Comparison of ENCODE assay signal across 8 cellular contexts in the genomic region with DNA sequence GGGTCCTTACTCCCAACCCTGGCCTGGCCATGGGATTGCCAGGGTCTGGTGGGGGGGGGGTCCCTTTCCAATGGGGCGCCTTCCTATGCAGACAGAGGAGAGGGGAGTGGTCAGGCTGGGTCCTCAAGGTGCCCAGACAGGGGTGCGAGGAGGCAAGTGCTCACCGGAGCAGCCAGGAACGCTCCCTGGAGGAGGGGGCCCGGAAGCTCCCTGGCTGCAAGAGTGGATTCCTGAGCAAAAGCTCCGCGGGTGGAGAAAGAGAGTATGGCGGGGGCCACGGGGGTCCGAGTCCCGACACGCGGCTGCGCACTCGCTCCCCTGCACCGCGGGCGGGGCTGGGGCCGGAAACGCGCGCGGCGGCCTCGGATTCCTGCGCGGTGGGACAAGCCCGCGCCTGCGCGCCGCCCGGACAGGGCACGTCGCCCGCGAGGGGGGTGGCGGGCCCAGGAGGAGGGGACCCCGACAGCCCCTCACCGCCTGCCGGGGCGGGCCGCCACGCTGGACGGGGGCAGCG. TPM values are rescaled to one million over a fixed set of nuclear protein-coding genes. Genes with fewer than 3 reads are reported as not detected.
DNase-seq lines count a peak whose midpoint lies in the region; ATAC-seq and TF ChIP-seq lines count a peak whose summit lies in the region.

No MANE protein-coding gene starts in this region.

- peak overlapping the region; percentile 72 for H3K4me3 ChIP-seq in GM06990 (replicated peaks; ENCODE audit: low read depth, low read length)
- H3K4me3 ChIP-seq in WI38 (ENCODE audit: low read depth, low read length) = peak overlapping the region; percentile 48
- no peak overlapping the region; the same call in 1 of the 2 replicates for H3K4me3 ChIP-seq in BE2C (ENCODE audit: low read depth, low read length)

- TF ChIP-seq CTCF in GM06990 (IDR thresholded peaks at IDR 0.05; ENCODE audit: insufficient read depth, low read length, poor library complexity, severe bottlenecking) = no peak
- no peak for TF ChIP-seq CTCF in WI38 (IDR thresholded peaks at IDR 0.05; ENCODE audit: low read depth, low read length)
- TF ChIP-seq CTCF in BE2C (IDR thresholded peaks at IDR 0.05; ENCODE audit: low read depth, low read length) = no peak

- H3K27me3 ChIP-seq in GM06990 (replicated peaks; ENCODE audit: control insufficient read depth, insufficient read depth, low read length) (no peaks in the 10 kb centered on the region), BE2C (peaks cover 27% of the 10 kb centered on the region)

- peak; percentile 73 for DNase-seq in GM06990 (ENCODE audit: extremely low read depth, insufficient read length)
- DNase-seq in cerebellum (ENCODE audit: low spot score) = peak; percentile 77
- DNase-seq in left kidney (ENCODE audit: low read depth, low spot score) = peak; percentile 87
- peak; percentile 24 for DNase-seq in stimulated activated CD8-positive, alpha-beta memory T cell treated with anti-CD3 and anti-CD28 coated beads, Interleukin-12 subunit alpha, Interleukin-12 subunit beta, amount 100 ng/mL, for 24 hours (ENCODE audit: extremely low read depth)
- DNase-seq in BE2C = no peak

- H3K36me3 ChIP-seq in GM06990 (ENCODE audit: control insufficient read depth, insufficient read depth, low read length) (no peaks in the 10 kb centered on the region), BE2C (no peaks in the 10 kb centered on the region)

- ATAC-seq in HG03066 (IDR thresholded peaks at IDR 0.05; ENCODE audit: low read depth, unreplicated experiment) (peak; percentile 26), GM18520 (IDR thresholded peaks at IDR 0.05; ENCODE audit: unreplicated experiment) (no peak)

- H3K9me3 ChIP-seq in BE2C = no peaks in the 10 kb centered on the region

- H3K4me1 ChIP-seq in BE2C = no peaks in the 10 kb centered on the region

RNA-seq across cellular contexts. Expression of a gene that starts 27.7 kb away (rescaled TPM):
- 1.7 TPM for total RNA-seq in cerebellum
- polyA plus RNA-seq in BE2C (2012; ENCODE audit: insufficient read depth, insufficient read length, low read depth) = not detected
